Comparison of ENCODE assay signal across 8 cellular contexts in the genomic region with DNA sequence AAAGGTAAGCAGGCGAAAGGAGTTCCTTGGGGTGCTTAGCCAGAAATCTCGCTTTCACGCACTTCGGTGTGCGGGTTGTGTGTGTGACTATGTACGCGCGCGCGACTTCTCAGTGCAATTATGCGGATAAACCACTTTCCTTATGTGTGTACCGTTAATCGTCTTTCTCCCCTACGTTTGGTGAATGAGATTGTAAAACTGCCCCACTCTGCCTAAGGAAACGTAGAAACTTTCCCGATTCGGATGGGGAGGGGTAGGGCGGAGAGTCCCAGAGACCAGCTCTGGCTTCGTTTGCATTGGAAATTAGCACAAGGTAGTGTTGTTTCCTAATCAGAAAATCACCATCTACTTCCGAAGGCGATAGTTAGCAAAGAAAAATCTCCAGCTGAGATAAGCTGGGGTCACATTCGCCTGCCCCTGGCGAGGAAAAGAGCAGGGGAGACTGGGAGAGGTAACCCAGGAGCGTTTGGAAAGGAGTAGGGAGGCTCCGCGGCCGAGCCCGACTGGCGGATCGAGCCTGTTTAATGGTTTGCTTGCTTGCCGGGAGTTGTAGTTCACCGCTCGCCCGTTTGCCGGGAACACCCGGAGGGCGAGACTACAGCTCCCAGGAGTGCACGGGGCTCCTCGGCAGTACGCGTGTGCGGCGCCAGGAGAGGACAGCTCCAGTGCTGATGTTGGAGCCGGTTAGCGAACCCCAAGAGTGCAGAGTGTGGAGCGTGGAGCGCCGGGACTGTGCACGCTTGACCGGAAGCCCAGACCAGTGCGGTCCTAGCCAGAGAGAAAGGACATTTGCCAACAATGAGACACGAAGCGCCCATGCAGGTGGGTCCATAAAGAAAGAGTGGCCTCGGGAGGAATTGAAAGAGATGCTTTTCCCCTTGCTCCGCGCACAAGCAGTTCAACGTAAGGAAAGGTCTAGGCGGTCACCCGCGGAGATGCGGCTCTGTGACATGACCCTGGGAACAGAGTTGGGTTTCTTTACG. TPM values are rescaled to one million over a fixed set of nuclear protein-coding genes. Genes with fewer than 3 reads are reported as not detected.
A peak's percentile ranks its signal among the peaks of the same experiment; 100 is the strongest.
DNase-seq lines count a peak whose midpoint lies in the region; ATAC-seq, FAIRE-seq and TF ChIP-seq lines count a peak whose summit lies in the region.

TSS of gene RAB3C (plus strand) at position 665 of the 983 bp plus-strand sequence. CDS start at position 799, 134 bp downstream.

- TF ChIP-seq POLR2A in ovary (IDR thresholded peaks at IDR 0.05) = no peak

- H2AFZ ChIP-seq in Karpas-422 (ENCODE audit: low read length) = peak within 1 kb of the TSS; percentile 96

- H4K20me1 ChIP-seq in Karpas-422 (ENCODE audit: insufficient read depth, low read depth, low read length) = no peaks in the 10 kb centered on the region

- peak; percentile 94 for DNase-seq in GM03348 (ENCODE audit: low spot score)
- DNase-seq in H4 (ENCODE audit: low spot score) = peak; percentile 90
- DNase-seq in Karpas-422 = peak; percentile 89
- DNase-seq in Panc1 (ENCODE audit: low read depth, low spot score) = peak; percentile 88
- peak; percentile 49 to 91 for DNase-seq in ascending aorta (ENCODE audit: low spot score in 2 of 2)
- peak; percentile 94 for DNase-seq in left cardiac atrium
- peak; percentile 76 to 92 (median 88) for DNase-seq in ovary
- DNase-seq in urothelium cell line (ENCODE audit: low spot score) = peak; percentile 94

- H3K27ac ChIP-seq in Karpas-422 (ENCODE audit: low read length) (no peak within 1 kb of the TSS), Panc1 (ENCODE audit: low read length) (no peak within 1 kb of the TSS), ascending aorta (no peak within 1 kb of the TSS), ovary (no peak within 1 kb of the TSS)

- FAIRE-seq in urothelium cell line (lab: Jason Lieb, UNC) = peak; percentile 78

- H3K9me3 ChIP-seq in Karpas-422 (ENCODE audit: low read length) (no peaks in the 10 kb centered on the region), Panc1 (ENCODE audit: control insufficient read depth, insufficient read depth, low read depth, low read length) (no peaks in the 10 kb centered on the region), ascending aorta (no peaks in the 10 kb centered on the region), ovary (no peaks in the 10 kb centered on the region)

- H3K27me3 ChIP-seq in Karpas-422 (ENCODE audit: low read length) = no peaks in the 10 kb centered on the region
- H3K27me3 ChIP-seq in Panc1 (ENCODE audit: control insufficient read depth, insufficient read depth, low read length) = peaks cover 30% of the 10 kb centered on the region
- peaks cover 3% of the 10 kb centered on the region for H3K27me3 ChIP-seq in ascending aorta
- H3K27me3 ChIP-seq in ovary = no peaks in the 10 kb centered on the region

- intact Hi-C loops in Panc1 (cut with micrococcal nuclease; ENCODE audit: unreplicated experiment) (no loop called here), ascending aorta (cut with DNase I) (no loop called here), left cardiac atrium (cut with DNase I) (no loop called here), ovary (cut with DNase I) (no loop called here)

- TF ChIP-seq CTCF in Panc1 (IDR thresholded peaks at IDR 0.05) = no peak
- TF ChIP-seq CTCF in ascending aorta (IDR thresholded peaks at IDR 0.05) = no peak
- TF ChIP-seq CTCF in ovary (IDR thresholded peaks at IDR 0.05) = peak in 1 of 3 donors; percentile 11

- BruUV-seq in Panc1 (replicated peaks; lab: Mats Ljungman, UMichigan) = no TSS peak

- ATAC-seq in Panc1 (peak; percentile 100), left cardiac atrium (peak; percentile 100)

- POLR2A ChIA-PET in Panc1 (lab: Charles Lee) = no interaction called here

- peak within 1 kb of the TSS; percentile 68 for H3K4me2 ChIP-seq in Karpas-422 (ENCODE audit: low read depth, low read length, poor library complexity, severe bottlenecking)

- peak within 1 kb of the TSS; percentile 54 for H3K9ac ChIP-seq in Karpas-422 (ENCODE audit: low read length)

- no peaks in the 10 kb centered on the region for H3K36me3 ChIP-seq in Karpas-422 (ENCODE audit: insufficient read depth, low read length)
- H3K36me3 ChIP-seq in Panc1 (ENCODE audit: control insufficient read depth, insufficient read depth, low read length) = no peaks in the 10 kb centered on the region
- H3K36me3 ChIP-seq in ascending aorta = no peaks in the 10 kb centered on the region
- H3K36me3 ChIP-seq in ovary = no peaks in the 10 kb centered on the region

- in situ Hi-C loops in Panc1 (cut with HindIII; ENCODE audit: low pct_unique_long_range_greater_than_20kb, low sequenced_read_pairs) = no loop called here

- peak within 1 kb of the TSS; percentile 64 for H3K4me3 ChIP-seq in Karpas-422 (ENCODE audit: low read length)
- H3K4me3 ChIP-seq in Panc1 (ENCODE audit: low read depth in 2 of 2, low read length in 2 of 2) = peak within 1 kb of the TSS; percentile 68 to 86
- H3K4me3 ChIP-seq in ascending aorta = peak within 1 kb of the TSS; percentile 47 to 57
- peak within 1 kb of the TSS; percentile 32 for H3K4me3 ChIP-seq in ovary

- no peak for TF ChIP-seq EP300 in ovary (IDR thresholded peaks at IDR 0.05)

- WGBS in ovary, 3 donors = 0 to 1% (median 1%) methylated on average over 60 to 62 of the region's 62 CpGs

- H3K4me1 ChIP-seq in Karpas-422 (ENCODE audit: low read length) = peaks cover 7% of the 10 kb centered on the region
- peaks cover 8% of the 10 kb centered on the region; the same call in 1 of the 2 replicates for H3K4me1 ChIP-seq in Panc1 (ENCODE audit: control insufficient read depth, insufficient read depth, low read length)
- H3K4me1 ChIP-seq in ascending aorta = peaks cover 3 to 8% of the 10 kb centered on the region in 2 donors
- H3K4me1 ChIP-seq in ovary (ENCODE audit: insufficient read depth) = peaks cover 3% of the 10 kb centered on the region

- no peaks in the 10 kb centered on the region for H3K9me2 ChIP-seq in Karpas-422 (replicated peaks; ENCODE audit: insufficient read depth, low read length)

- H3K79me2 ChIP-seq in Karpas-422 (ENCODE audit: low read length) = no peaks in the 10 kb centered on the region

- CTCF ChIA-PET in Panc1 (lab: Charles Lee) = no interaction called here

RNA-seq across cellular contexts. Expression of gene RAB3C, which starts in this region (rescaled TPM):
- total RNA-seq in H4 (2014; rRNA removed; shearing (Covaris generic)) = not detected in 2 replicates
- total RNA-seq in Karpas-422 (2014; rRNA removed; shearing (Covaris generic); ENCODE audit: low replicate concordance) = not detected in 2 replicates
- total RNA-seq in Panc1 (2021; ENCODE audit: unreplicated experiment) (not detected), ascending aorta (3.0 TPM), left cardiac atrium (1 to 10 TPM; 1.3 to 1.9 TPM), ovary (10 to 100 TPM in 1 of 7 donors, 1 to 10 TPM in 3, under 1 TPM in 3; 0.11 to 17.2 (median 2.7) TPM)
- not detected for polyA plus RNA-seq in Panc1 (2012; ENCODE audit: insufficient read length)
- polyA plus RNA-seq in ovary = 1 to 10 TPM in 1 of 2 donors, under 1 TPM in 1; 0.80 to 3.4 TPM

Comparison
In these comparisons a context has a peak if more than half of its experiments do, and no peak if none do; other contexts are left out.
1. Peak in DNase-seq in H4; RNA of the gene not detected or under 1 TPM.
2. Peak in DNase-seq, H3K4me3 ChIP-seq, H3K9ac ChIP-seq and H3K4me2 ChIP-seq in Karpas-422; RNA of the gene not detected or under 1 TPM.
3. Peak in DNase-seq, ATAC-seq and H3K4me3 ChIP-seq in Panc1; RNA of the gene not detected or under 1 TPM.